Comparison of ENCODE assay signal across 12 cellular contexts in genomic region chr6:130900913-130901312, GRCh38.
A peak's percentile ranks its signal among the peaks of the same experiment; 100 is the strongest.
DNase-seq lines count a peak whose midpoint lies in the region; ATAC-seq and TF ChIP-seq lines count a peak whose summit lies in the region.
"Had no signal": no experiment of that assay in that cellular context is flagged by ENCODE, and none has a peak within 500 bp of the region (broad histone marks: within the 10 kb centered on the region; RNA-seq: fewer than 3 reads in every experiment).

No MANE protein-coding gene starts in this region.

- H3K36me3 ChIP-seq in RWPE2 (ENCODE audit: low read depth) (0 out of 2 replicates have a peak, but pooled peaks cover 7% of the 10 kb centered on the region), gastrocnemius medialis (no peaks in the 10 kb centered on the region), mucosa of descending colon (ENCODE audit: low read depth) (no peaks in the 10 kb centered on the region)

- intact Hi-C loops in gastrocnemius medialis (cut with DNase I; ENCODE audit: low total_unique reads) = no loop called here
- intact Hi-C loops in mucosa of descending colon (cut with DNase I, micrococcal nuclease) = no loop called here

- H3K4me3 ChIP-seq in RWPE2 (ENCODE audit: severe bottlenecking) (no peak overlapping the region), gastrocnemius medialis (no peak overlapping the region), mucosa of descending colon (no peak overlapping the region)

- H3K27me3 ChIP-seq in RWPE2 (ENCODE audit: insufficient read depth, poor library complexity, severe bottlenecking) (no peaks in the 10 kb centered on the region), gastrocnemius medialis (no peaks in the 10 kb centered on the region)

- H3K27ac ChIP-seq in RWPE2 (ENCODE audit: poor library complexity, severe bottlenecking) (no peak overlapping the region), gastrocnemius medialis (no peak overlapping the region)

- ATAC-seq in RWPE2 (ENCODE audit: low read depth) (peak; percentile 23; the same call in 1 of the 3 replicates), gastrocnemius medialis (peak; percentile 55 to 76), mucosa of descending colon (no peak), GM19452 (IDR thresholded peaks at IDR 0.05; ENCODE audit: unreplicated experiment) (no peak)

- TF ChIP-seq CTCF in RWPE2 (IDR thresholded peaks at IDR 0.05; ENCODE audit: poor library complexity, severe bottlenecking) (no peak), gastrocnemius medialis (IDR thresholded peaks at IDR 0.05 in 4 of 5, conservative IDR thresholded peaks at IDR 0.05 in 1 of 5) (no peak), mucosa of descending colon (IDR thresholded peaks at IDR 0.05) (no peak)

- DNase-seq in GM03348 (ENCODE audit: low spot score) = peak; percentile 57
- no peak for DNase-seq in RWPE2 (ENCODE audit: low spot score)
- DNase-seq in fibroblast of peridontal ligament (ENCODE audit: extremely low read depth) = peak; percentile 60
- DNase-seq in gastrocnemius medialis = peak; percentile 45 to 54
- DNase-seq in mucosa of descending colon = no peak
- DNase-seq in middle frontal gyrus (ENCODE audit: extremely low spot score, low spot score) = no peak
- DNase-seq in activated CD4-positive, CD25-positive, alpha-beta regulatory T cell (lab: John Stamatoyannopoulos, UW) = no peak
- DNase-seq: COR-L47; NCI-H187; stimulated activated CD4-positive, alpha-beta T cell treated with anti-CD3 and anti-CD28 coated beads, Interleukin-12 subunit alpha, Interleukin-12 subunit beta, amount 100 ng/mL, for 4 hours; T-helper 2 cell had no signal

- no peaks in the 10 kb centered on the region for H3K9me3 ChIP-seq in RWPE2 (ENCODE audit: severe bottlenecking)
- no peaks in the 10 kb centered on the region for H3K9me3 ChIP-seq in gastrocnemius medialis
- no peaks in the 10 kb centered on the region for H3K9me3 ChIP-seq in mucosa of descending colon

- TF ChIP-seq POLR2A in gastrocnemius medialis (IDR thresholded peaks at IDR 0.05) = no peak

- in situ Hi-C loops in gastrocnemius medialis (cut with MboI; ENCODE audit: low sequenced_read_pairs in 4 of 4) = no loop called here

- H3K4me1 ChIP-seq in RWPE2 (ENCODE audit: insufficient read depth, poor library complexity, severe bottlenecking) = no peaks in the 10 kb centered on the region
- H3K4me1 ChIP-seq in gastrocnemius medialis = peaks cover 0 to 7% of the 10 kb centered on the region in 2 donors
- no peaks in the 10 kb centered on the region for H3K4me1 ChIP-seq in mucosa of descending colon (ENCODE audit: low read depth)

Comparison
In these comparisons a context has a peak if more than half of its experiments do, and no peak if none do; other contexts are left out.
1. DNase-seq: peak in GM03348 (single experiment), fibroblast of peridontal ligament (single experiment) and gastrocnemius medialis (2 of 2); none in RWPE2 (single experiment), mucosa of descending colon (0 of 3), middle frontal gyrus (single experiment) and activated CD4-positive, CD25-positive, alpha-beta regulatory T cell (0 of 4).
2. ATAC-seq: peak in RWPE2 (single experiment) and gastrocnemius medialis (2 of 2); none in mucosa of descending colon (single experiment) and GM19452 (single experiment).